ENCODE assay signal across 9 cellular contexts in genomic region chr14:45112886-45113772, GRCh38. TPM values are rescaled to one million over a fixed set of nuclear protein-coding genes. Genes with fewer than 3 reads are reported as not detected.
DNase-seq lines count a peak whose midpoint lies in the region; ATAC-seq lines count a peak whose summit lies in the region.
"Had no signal": no experiment of that assay in that cellular context is flagged by ENCODE, and none has a peak within 500 bp of the region (broad histone marks: within the 10 kb centered on the region; RNA-seq: fewer than 3 reads in every experiment).

No MANE protein-coding gene starts in this region.

- no peak overlapping the region for H3K27ac ChIP-seq in naive thymus-derived CD4-positive, alpha-beta T cell (ENCODE audit: low read depth, low read length)
- no peak overlapping the region for H3K27ac ChIP-seq in right cardiac atrium (ENCODE audit: low read length)

- H3K4me3 ChIP-seq in naive thymus-derived CD4-positive, alpha-beta T cell (ENCODE audit: low read length) = no peak overlapping the region
- H3K4me3 ChIP-seq in right cardiac atrium (ENCODE audit: low read length) = no peak overlapping the region
- H3K4me3 ChIP-seq: HAP-1 had no signal

- peaks cover 4 to 34% (median 19%) of the 10 kb centered on the region in 3 experiments for H3K36me3 ChIP-seq in naive thymus-derived CD4-positive, alpha-beta T cell (ENCODE audit: control insufficient read depth in 2 of 3, insufficient read depth in 3 of 3, low read length in 3 of 3)

- H3K9me3 Mint-ChIP-seq in activated naive CD8-positive, alpha-beta T cell treated with anti-CD3 and anti-CD28 coated beads, Interleukin-2, amount 50 U/mL, for 24 hours = no peaks in the 10 kb centered on the region
- H3K9me3 Mint-ChIP-seq in naive thymus-derived CD4-positive, alpha-beta T cell = peaks cover 0 to 1% (median 0%) of the 10 kb centered on the region in 11 donors
- H3K9me3 Mint-ChIP-seq: nephron had no signal

- no peaks in the 10 kb centered on the region for H3K27me3 ChIP-seq in naive thymus-derived CD4-positive, alpha-beta T cell (ENCODE audit: control insufficient read depth in 2 of 2, insufficient read depth in 2 of 2, low read length in 2 of 2)
- H3K27me3 ChIP-seq in right cardiac atrium (ENCODE audit: control insufficient read depth, insufficient read depth) = no peaks in the 10 kb centered on the region

- H3K4me1 Mint-ChIP-seq in activated naive CD8-positive, alpha-beta T cell treated with anti-CD3 and anti-CD28 coated beads, Interleukin-2, amount 50 U/mL, for 24 hours = peaks cover 16% of the 10 kb centered on the region
- peaks cover 1 to 13% (median 8%) of the 10 kb centered on the region in 7 donors for H3K4me1 Mint-ChIP-seq in naive thymus-derived CD4-positive, alpha-beta T cell
- H3K4me1 Mint-ChIP-seq: nephron had no signal

- DNase-seq in DMS53 treated with DMSO at 0.1 percent for 48 hours (lab: John Stamatoyannopoulos, UW; ENCODE audit: unreplicated experiment) = peak; percentile 91
- peak; percentile 90 for DNase-seq in NCI-H2029 (lab: John Stamatoyannopoulos, UW)
- no peak for DNase-seq in activated naive CD8-positive, alpha-beta T cell treated with anti-CD3 and anti-CD28 coated beads, Interleukin-2, amount 50 U/mL, for 24 hours
- no peak for DNase-seq in naive thymus-derived CD4-positive, alpha-beta T cell
- DNase-seq in right cardiac atrium = no peak
- no peak for DNase-seq in HK-2 (ENCODE audit: unreplicated experiment)

- peak overlapping the region; percentile 76 for H3K27ac Mint-ChIP-seq in activated naive CD8-positive, alpha-beta T cell treated with anti-CD3 and anti-CD28 coated beads, Interleukin-2, amount 50 U/mL, for 24 hours
- H3K27ac Mint-ChIP-seq in naive thymus-derived CD4-positive, alpha-beta T cell = peak overlapping the region; percentile 11 to 86 (median 46)

- H3K27me3 Mint-ChIP-seq in activated naive CD8-positive, alpha-beta T cell treated with anti-CD3 and anti-CD28 coated beads, Interleukin-2, amount 50 U/mL, for 24 hours = no peaks in the 10 kb centered on the region
- no peaks in the 10 kb centered on the region for H3K27me3 Mint-ChIP-seq in naive thymus-derived CD4-positive, alpha-beta T cell

- intact Hi-C loops in naive thymus-derived CD4-positive, alpha-beta T cell (cut with micrococcal nuclease) = no loop called here
- intact Hi-C loops in right cardiac atrium (cut with DNase I) = no loop called here

- H3K36me3 Mint-ChIP-seq in activated naive CD8-positive, alpha-beta T cell treated with anti-CD3 and anti-CD28 coated beads, Interleukin-2, amount 50 U/mL, for 24 hours (ENCODE audit: low read depth) = peaks cover 56% of the 10 kb centered on the region
- H3K36me3 Mint-ChIP-seq in naive thymus-derived CD4-positive, alpha-beta T cell = peaks cover 4 to 39% (median 17%) of the 10 kb centered on the region in 5 donors

- peaks cover 0 to 2% of the 10 kb centered on the region in 2 donors for H3K4me1 ChIP-seq in naive thymus-derived CD4-positive, alpha-beta T cell (ENCODE audit: control insufficient read depth in 2 of 2, insufficient read depth in 2 of 2, low read length in 2 of 2)
- no peaks in the 10 kb centered on the region for H3K4me1 ChIP-seq in right cardiac atrium (ENCODE audit: control insufficient read depth, insufficient read depth, low read length)

- H3K9me3 ChIP-seq in naive thymus-derived CD4-positive, alpha-beta T cell (ENCODE audit: control insufficient read depth in 2 of 3, low read length in 3 of 3) = no peaks in the 10 kb centered on the region
- no peaks in the 10 kb centered on the region for H3K9me3 ChIP-seq in right cardiac atrium (ENCODE audit: control insufficient read depth, low read length)
- H3K9me3 ChIP-seq: HAP-1 had no signal

- H3K4me3 Mint-ChIP-seq in activated naive CD8-positive, alpha-beta T cell treated with anti-CD3 and anti-CD28 coated beads, Interleukin-2, amount 50 U/mL, for 24 hours = peak overlapping the region; percentile 18
- no peak overlapping the region for H3K4me3 Mint-ChIP-seq in naive thymus-derived CD4-positive, alpha-beta T cell
- H3K4me3 Mint-ChIP-seq: nephron had no signal

- POLR2A ChIA-PET in naive thymus-derived CD4-positive, alpha-beta T cell (lab: Charles Lee) = no interaction called here

- ATAC-seq in activated naive CD8-positive, alpha-beta T cell treated with anti-CD3 and anti-CD28 coated beads, Interleukin-2, amount 50 U/mL, for 24 hours = peak; percentile 11
- ATAC-seq in naive thymus-derived CD4-positive, alpha-beta T cell = no peak
- ATAC-seq in right cardiac atrium = no peak
- ATAC-seq in HG03520 (IDR thresholded peaks at IDR 0.05; ENCODE audit: unreplicated experiment) = no peak

- CTCF ChIA-PET in naive thymus-derived CD4-positive, alpha-beta T cell (lab: Charles Lee) = no interaction called here

- 87% methylated on average over 6 of the region's 6 CpGs for WGBS in right cardiac atrium

RNA-seq across cellular contexts. Expression of gene FKBP3, which starts 21.2 kb away (rescaled TPM):
- total RNA-seq in naive thymus-derived CD4-positive, alpha-beta T cell = 10 to 100 TPM; 31.7 to 66.2 (median 55.4) TPM
- 10 to 100 TPM; 48.9 to 82.6 TPM for polyA plus RNA-seq in naive thymus-derived CD4-positive, alpha-beta T cell
- total RNA-seq in right cardiac atrium = 10 to 100 TPM; 81.4 to 91.9 (median 87.8) TPM
- polyA plus RNA-seq in right cardiac atrium = 189 TPM

RNA-seq across cellular contexts. Expression of gene FANCM, which starts 22.6 kb away (rescaled TPM):
- 10 to 100 TPM in 2 of 5 experiments, 1 to 10 TPM in 3; 9.1 to 12.3 (median 9.8) TPM for total RNA-seq in naive thymus-derived CD4-positive, alpha-beta T cell
- polyA plus RNA-seq in naive thymus-derived CD4-positive, alpha-beta T cell = 1 to 10 TPM; 6.9 to 9.0 TPM
- 1 to 10 TPM; 2.9 to 4.1 (median 3.9) TPM for total RNA-seq in right cardiac atrium
- 1.9 TPM for polyA plus RNA-seq in right cardiac atrium

RNA-seq across cellular contexts. Expression of gene PRPF39, which starts 29.2 kb away (rescaled TPM):
- total RNA-seq in naive thymus-derived CD4-positive, alpha-beta T cell = 10 to 100 TPM; 46.2 to 81.8 (median 58.4) TPM
- 10 to 100 TPM; 10.5 to 13.7 TPM for polyA plus RNA-seq in naive thymus-derived CD4-positive, alpha-beta T cell
- total RNA-seq in right cardiac atrium = 10 to 100 TPM; 13.4 to 20.7 (median 17.3) TPM
- polyA plus RNA-seq in right cardiac atrium = 10.5 TPM

Comparison
In these comparisons a context has a peak if more than half of its experiments do, and no peak if none do; other contexts are left out.
1. DNase-seq: peak in DMS53 treated with DMSO at 0.1 percent for 48 hours (single experiment) and NCI-H2029 (single experiment); none in activated naive CD8-positive, alpha-beta T cell treated with anti-CD3 and anti-CD28 coated beads, Interleukin-2, amount 50 U/mL, for 24 hours (single experiment), naive thymus-derived CD4-positive, alpha-beta T cell (0 of 9), right cardiac atrium (0 of 3) and HK-2 (single experiment).